In genomic region chr10:11986593-11987216, GRCh38 we compare ENCODE assay signal across 8 cellular contexts. TPM values are rescaled to one million over a fixed set of nuclear protein-coding genes. Genes with fewer than 3 reads are reported as not detected.
DNase-seq lines count a peak whose midpoint lies in the region; ATAC-seq and TF ChIP-seq lines count a peak whose summit lies in the region.

No MANE protein-coding gene starts in this region.

- in situ Hi-C loops in astrocyte of the cerebellum (cut with HindIII; ENCODE audit: low sequenced_read_pairs) = no loop called here

- WGBS in sigmoid colon, 2 donors = 29 to 41% methylated on average over 7 of the region's 7 CpGs

- H3K4me3 ChIP-seq in GM12875 (ENCODE audit: low read depth, low read length) (no peak overlapping the region), astrocyte of the cerebellum (ENCODE audit: low read depth, low read length) (no peak overlapping the region), sigmoid colon (no peak overlapping the region)

- no peak overlapping the region for H3K27ac ChIP-seq in sigmoid colon

- H3K36me3 ChIP-seq in sigmoid colon = peaks cover 0 to 27% (median 0%) of the 10 kb centered on the region in 4 donors

- H3K9me3 ChIP-seq in sigmoid colon = no peaks in the 10 kb centered on the region

- peak; percentile 56 for DNase-seq in NCI-H1694 (lab: John Stamatoyannopoulos, UW)
- peak; percentile 19 for DNase-seq in T-helper 22 cell (ENCODE audit: low read depth)
- peak; percentile 82 for DNase-seq in astrocyte of the cerebellum (ENCODE audit: low read depth)
- peak; percentile 66 for DNase-seq in hepatic stellate cell (ENCODE audit: low spot score)
- peak; percentile 71 for DNase-seq in sigmoid colon

- TF ChIP-seq POLR2A in sigmoid colon (IDR thresholded peaks at IDR 0.05) = no peak

- ATAC-seq in HG03469 (IDR thresholded peaks at IDR 0.05; ENCODE audit: unreplicated experiment) (no peak), HG02884 (IDR thresholded peaks at IDR 0.05; ENCODE audit: unreplicated experiment) (no peak)

- peak; percentile 69; the same call in 1 of the 2 replicates for TF ChIP-seq CTCF in GM12875 (IDR thresholded peaks at IDR 0.05; ENCODE audit: borderline replicate concordance, insufficient read depth, low read depth, low read length)
- peak; percentile 80 for TF ChIP-seq CTCF in astrocyte of the cerebellum (IDR thresholded peaks at IDR 0.05; ENCODE audit: low read depth, low read length, missing control alignments)
- peak; percentile 44 to 78 (median 73) for TF ChIP-seq CTCF in sigmoid colon (IDR thresholded peaks at IDR 0.05)

- no peaks in the 10 kb centered on the region for H3K27me3 ChIP-seq in sigmoid colon

- TF ChIP-seq EP300 in sigmoid colon (IDR thresholded peaks at IDR 0.05) = no peak

- H3K4me1 ChIP-seq in sigmoid colon = peaks cover 0 to 6% (median 3%) of the 10 kb centered on the region in 4 donors

- intact Hi-C loops in sigmoid colon (cut with DNase I) = loop anchor here (5.0 to 10.0 kb wide), 2 partner anchors 148 to 204 kb away; no protein-coding TSS in a partner anchor

RNA-seq across cellular contexts. Expression of gene UPF2, which starts 55.9 kb away (rescaled TPM):
- 10 to 100 TPM; 29.3 to 36.9 (median 29.8) TPM for total RNA-seq in sigmoid colon
- 10 to 100 TPM; 11.4 to 16.6 (median 16.1) TPM for polyA plus RNA-seq in sigmoid colon

Comparison
In these comparisons a context has a peak if more than half of its experiments do, and no peak if none do; other contexts are left out.
1. DNase-seq: peak in every context shown above with its lines; median percentile 82 in astrocyte of the cerebellum; 71 in sigmoid colon; 66 in hepatic stellate cell; 56 in NCI-H1694; 19 in T-helper 22 cell.